ENCODE assay signal across 1 cellular context in the genomic region with DNA sequence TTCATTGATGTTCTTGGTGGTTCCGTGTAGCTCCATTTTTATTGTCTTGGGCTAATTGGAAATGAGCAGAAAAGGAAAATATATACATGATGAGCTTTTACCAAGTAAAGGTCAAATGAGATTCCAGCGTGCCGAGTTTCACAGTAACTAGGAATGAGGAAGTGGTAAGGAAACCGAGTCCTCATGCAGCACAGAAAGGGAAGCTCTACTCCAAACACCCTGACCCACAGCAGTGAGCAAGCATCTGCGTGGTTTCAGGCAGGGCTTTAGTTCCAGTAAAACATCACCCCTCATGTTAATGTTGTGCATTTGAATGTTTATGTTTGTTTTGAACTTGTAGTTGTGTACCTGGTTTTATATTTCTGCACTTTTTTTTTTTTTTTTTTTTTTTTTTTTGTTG.
TF ChIP-seq lines count a peak whose summit lies in the region.

No MANE protein-coding gene starts in this region.

TF ChIP-seq in GM12878, 131 proteins besides CTCF, POLR2A, EP300 and RAD21 (continued from another document):
- TF ChIP-seq ETV6 (conservative IDR thresholded peaks at IDR 0.05 in 1 of 2, IDR thresholded peaks at IDR 0.05 in 1 of 2; ENCODE audit: borderline replicate concordance in 1 of 2, low read depth in 1 of 2) (peak in 1 of 2 experiments; percentile 51; a peak in 2 of 4 replicates), TAF1 (IDR thresholded peaks at IDR 0.05; ENCODE audit: borderline replicate concordance, low read depth, low read length) (no peak)
